ENCODE assay signal across 1 cellular context in genomic region chr2:196318517-196319377, GRCh38.
TF ChIP-seq lines count a peak whose summit lies in the region.

No MANE protein-coding gene starts in this region.

TF ChIP-seq in HepG2, 621 proteins besides CTCF, POLR2A, EP300 and RAD21 (continued from another document):
- TF ChIP-seq ZNF407 (CRISPR knock-in tag; IDR thresholded peaks at IDR 0.05; ENCODE audit: not compliant biosample characterization) (no peak), ATF5 (CRISPR knock-in tag; IDR thresholded peaks at IDR 0.05; ENCODE audit: low read depth) (no peak), ZNF44 (CRISPR knock-in tag; IDR thresholded peaks at IDR 0.05) (no peak), ZNF768 (CRISPR knock-in tag; IDR thresholded peaks at IDR 0.05) (no peak), ZBTB49 (CRISPR knock-in tag; IDR thresholded peaks at IDR 0.05; ENCODE audit: borderline replicate concordance) (no peak), ADNP (CRISPR knock-in tag; IDR thresholded peaks at IDR 0.05) (no peak), KMT2A (CRISPR knock-in tag; IDR thresholded peaks at IDR 0.05) (no peak), ELF4 (CRISPR knock-in tag; IDR thresholded peaks at IDR 0.05; ENCODE audit: borderline replicate concordance) (no peak), ZBTB40 (IDR thresholded peaks at IDR 0.05) (no peak), ZBTB40 (CRISPR knock-in tag; IDR thresholded peaks at IDR 0.05) (no peak), ZMYM4 (CRISPR knock-in tag; IDR thresholded peaks at IDR 0.05) (no peak), MYC (CRISPR knock-in tag; IDR thresholded peaks at IDR 0.05; ENCODE audit: borderline replicate concordance) (no peak), NKX3-1 (CRISPR knock-in tag; IDR thresholded peaks at IDR 0.05) (no peak), XRCC5 (optimal IDR thresholded peaks at IDR 0.05; ENCODE audit: low read length) (no peak), DNMT3B (CRISPR knock-in tag; conservative IDR thresholded peaks at IDR 0.05) (no peak)
TF ChIP-seq in HepG2: peak in this region for 0.
